ENCODE assay signal across 1 cellular context in genomic region chr1:157388057-157388456, GRCh38.
TF ChIP-seq lines count a peak whose summit lies in the region.

No MANE protein-coding gene starts in this region.

TF ChIP-seq in GM23338, 12 proteins besides CTCF, POLR2A, EP300 and RAD21 (continued from another document):
- TF ChIP-seq ETS1 (IDR thresholded peaks at IDR 0.05) (no peak), REST (IDR thresholded peaks at IDR 0.05; ENCODE audit: unreplicated experiment) (no peak), ZNF462 (CRISPR knock-in tag; IDR thresholded peaks at IDR 0.05) (no peak), EZH2 (IDR thresholded peaks at IDR 0.05; ENCODE audit: low read depth, unreplicated experiment) (no peak), EZH2phosphoT487 (IDR thresholded peaks at IDR 0.05; ENCODE audit: unreplicated experiment) (no peak), POLR2AphosphoS5 (IDR thresholded peaks at IDR 0.05; ENCODE audit: low read depth) (no peak), ZNF331 (CRISPR knock-in tag; IDR thresholded peaks at IDR 0.05; ENCODE audit: low read depth) (no peak)
